1 cellular context compared by ENCODE assay signal in the genomic region with DNA sequence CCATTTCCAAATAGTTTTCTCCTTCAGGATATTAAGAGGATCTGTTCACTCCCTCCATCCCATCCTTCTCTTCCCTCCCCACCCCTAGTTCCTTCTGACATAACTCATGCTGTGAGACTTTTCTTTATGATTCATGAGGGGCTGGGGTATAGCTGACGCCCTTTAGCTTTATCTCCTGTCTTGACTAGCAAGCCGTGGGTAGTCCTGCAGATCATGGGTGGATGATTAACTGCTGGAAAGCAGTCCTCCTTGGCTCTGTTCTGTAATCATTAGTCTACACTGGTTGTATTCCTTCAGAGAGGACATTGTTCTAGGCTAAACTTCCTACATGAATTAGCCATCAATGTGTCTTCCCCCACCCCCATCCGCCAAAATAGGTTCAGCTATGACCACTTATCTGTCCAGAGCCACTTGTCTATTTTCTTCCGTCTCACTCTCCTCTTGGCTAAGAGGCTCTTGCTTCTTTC.
A peak's percentile ranks its signal among the peaks of the same experiment; 100 is the strongest.
TF ChIP-seq lines count a peak whose summit lies in the region.

No MANE protein-coding gene starts in this region.

TF ChIP-seq in K562, 482 proteins besides CTCF, POLR2A, EP300 and RAD21 (continued from another document and continues in another):
- TF ChIP-seq, protein P1, sequence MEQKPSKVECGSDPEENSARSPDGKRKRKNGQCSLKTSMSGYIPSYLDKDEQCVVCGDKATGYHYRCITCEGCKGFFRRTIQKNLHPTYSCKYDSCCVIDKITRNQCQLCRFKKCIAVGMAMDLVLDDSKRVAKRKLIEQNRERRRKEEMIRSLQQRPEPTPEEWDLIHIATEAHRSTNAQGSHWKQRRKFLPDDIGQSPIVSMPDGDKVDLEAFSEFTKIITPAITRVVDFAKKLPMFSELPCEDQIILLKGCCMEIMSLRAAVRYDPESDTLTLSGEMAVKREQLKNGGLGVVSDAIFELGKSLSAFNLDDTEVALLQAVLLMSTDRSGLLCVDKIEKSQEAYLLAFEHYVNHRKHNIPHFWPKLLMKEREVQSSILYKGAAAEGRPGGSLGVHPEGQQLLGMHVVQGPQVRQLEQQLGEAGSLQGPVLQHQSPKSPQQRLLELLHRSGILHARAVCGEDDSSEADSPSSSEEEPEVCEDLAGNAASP (IDR thresholded peaks at IDR 0.05), result no peak
- TF ChIP-seq ZNF76 (CRISPR knock-in tag; IDR thresholded peaks at IDR 0.05; ENCODE audit: borderline replicate concordance) (no peak), ZNF408 (CRISPR knock-in tag; IDR thresholded peaks at IDR 0.05; ENCODE audit: low read depth) (no peak), ZNF217 (CRISPR knock-in tag; IDR thresholded peaks at IDR 0.05) (no peak), NFE2L1 (tag; IDR thresholded peaks at IDR 0.05; ENCODE audit: borderline replicate concordance, low read depth) (no peak), POLR2H (tag; IDR thresholded peaks at IDR 0.05; ENCODE audit: low read depth) (no peak), ZKSCAN1 (IDR thresholded peaks at IDR 0.05; ENCODE audit: low read depth, low read length) (0 out of 2 replicates have a peak, but pooled peaks have one; percentile 33), BRD4 (IDR thresholded peaks at IDR 0.05) (no peak), RBM15 (IDR thresholded peaks at IDR 0.05; ENCODE audit: insufficient read depth, low read length) (no peak), PHF21A (IDR thresholded peaks at IDR 0.05; ENCODE audit: borderline replicate concordance, low read depth) (no peak), MTA3 (IDR thresholded peaks at IDR 0.05; ENCODE audit: borderline replicate concordance) (peak; percentile 36; the same call in 1 of the 2 replicates), ZSCAN32 (CRISPR knock-in tag; IDR thresholded peaks at IDR 0.05) (peak; percentile 42; the same call in 1 of the 2 replicates), SNRNP70 (optimal IDR thresholded peaks at IDR 0.05; ENCODE audit: low read depth, low read length) (no peak), NEUROD1 (IDR thresholded peaks at IDR 0.05; ENCODE audit: borderline replicate concordance, low read depth, low read length, partially characterized antibody) (peak; percentile 33), RBM34 (IDR thresholded peaks at IDR 0.05; ENCODE audit: borderline replicate concordance, insufficient read depth, low read length) (no peak), MAFF (IDR thresholded peaks at IDR 0.05; ENCODE audit: low read length) (no peak), ESRRA (IDR thresholded peaks at IDR 0.05; ENCODE audit: borderline replicate concordance, low read depth) (no peak), ERF (CRISPR knock-in tag; IDR thresholded peaks at IDR 0.05) (no peak), SMARCA4 (IDR thresholded peaks at IDR 0.05) (peak; percentile 71; the same call in 1 of the 2 replicates), NCOA4 (IDR thresholded peaks at IDR 0.05; ENCODE audit: partially characterized antibody) (no peak), TBL1XR1 (IDR thresholded peaks at IDR 0.05; ENCODE audit: low read length in 2 of 2) (peak; percentile 66 to 80; a peak in 3 of 4 replicates), ESRRB (CRISPR knock-in tag; IDR thresholded peaks at IDR 0.05; ENCODE audit: borderline replicate concordance) (no peak), MCM2 (IDR thresholded peaks at IDR 0.05; ENCODE audit: low read depth) (no peak), PHB (CRISPR knock-in tag; IDR thresholded peaks at IDR 0.05) (no peak), HOXB6 (CRISPR knock-in tag; IDR thresholded peaks at IDR 0.05; ENCODE audit: borderline replicate concordance) (no peak), NELFE (IDR thresholded peaks at IDR 0.05; ENCODE audit: insufficient read depth, insufficient read length) (no peak), RBM14 (IDR thresholded peaks at IDR 0.05; ENCODE audit: borderline replicate concordance, insufficient read depth, low read depth, low read length) (no peak), MAFG (tag; conservative IDR thresholded peaks at IDR 0.05) (no peak), GABPB1 (CRISPR knock-in tag; IDR thresholded peaks at IDR 0.05) (no peak), SMARCE1 (IDR thresholded peaks at IDR 0.05) (peak; percentile 61), NONO (IDR thresholded peaks at IDR 0.05; ENCODE audit: low read depth in 2 of 2, low read length in 1 of 2) (no peak), ZNF699 (CRISPR knock-in tag; IDR thresholded peaks at IDR 0.05; ENCODE audit: insufficient replicate concordance) (no peak), YY1 (IDR thresholded peaks at IDR 0.05; ENCODE audit: borderline replicate concordance in 1 of 3, control insufficient read depth in 1 of 3, extremely low read depth in 1 of 3, insufficient read depth in 3 of 3, insufficient read length in 1 of 3, insufficient replicate concordance in 2 of 3, low read depth in 1 of 3, low read length in 2 of 3) (peak in 1 of 3 experiments; percentile 3), CCAR2 (IDR thresholded peaks at IDR 0.05; ENCODE audit: low read depth, low read length) (no peak), ZNF133 (CRISPR knock-in tag; IDR thresholded peaks at IDR 0.05) (no peak), PRPF4 (IDR thresholded peaks at IDR 0.05; ENCODE audit: insufficient read depth, low read depth, low read length, poor library complexity, severe bottlenecking) (no peak), RFX7 (CRISPR knock-in tag; IDR thresholded peaks at IDR 0.05) (no peak), NCOA6 (IDR thresholded peaks at IDR 0.05) (no peak), GABPB2 (CRISPR knock-in tag; conservative IDR thresholded peaks at IDR 0.05) (no peak), EGR1 (conservative IDR thresholded peaks at IDR 0.05) (peak; percentile 83), GTF2F1 (IDR thresholded peaks at IDR 0.05; ENCODE audit: low read depth, low read length) (no peak), ZNF212 (CRISPR knock-in tag; IDR thresholded peaks at IDR 0.05) (no peak)
- TF ChIP-seq, protein P2, sequence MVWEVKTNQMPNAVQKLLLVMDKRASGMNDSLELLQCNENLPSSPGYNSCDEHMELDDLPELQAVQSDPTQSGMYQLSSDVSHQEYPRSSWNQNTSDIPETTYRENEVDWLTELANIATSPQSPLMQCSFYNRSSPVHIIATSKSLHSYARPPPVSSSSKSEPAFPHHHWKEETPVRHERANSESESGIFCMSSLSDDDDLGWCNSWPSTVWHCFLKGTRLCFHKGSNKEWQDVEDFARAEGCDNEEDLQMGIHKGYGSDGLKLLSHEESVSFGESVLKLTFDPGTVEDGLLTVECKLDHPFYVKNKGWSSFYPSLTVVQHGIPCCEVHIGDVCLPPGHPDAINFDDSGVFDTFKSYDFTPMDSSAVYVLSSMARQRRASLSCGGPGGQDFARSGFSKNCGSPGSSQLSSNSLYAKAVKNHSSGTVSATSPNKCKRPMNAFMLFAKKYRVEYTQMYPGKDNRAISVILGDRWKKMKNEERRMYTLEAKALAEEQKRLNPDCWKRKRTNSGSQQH (CRISPR knock-in tag; IDR thresholded peaks at IDR 0.05), result no peak
- TF ChIP-seq, protein P3, sequence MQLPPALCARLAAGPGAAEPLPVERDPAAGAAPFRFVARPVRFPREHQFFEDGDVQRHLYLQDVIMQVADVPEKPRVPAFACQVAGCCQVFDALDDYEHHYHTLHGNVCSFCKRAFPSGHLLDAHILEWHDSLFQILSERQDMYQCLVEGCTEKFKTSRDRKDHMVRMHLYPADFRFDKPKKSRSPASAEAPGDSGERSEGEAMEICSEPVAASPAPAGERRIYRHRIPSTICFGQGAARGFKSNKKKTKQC (CRISPR knock-in tag; IDR thresholded peaks at IDR 0.05), result no peak
- TF ChIP-seq, protein P4, sequence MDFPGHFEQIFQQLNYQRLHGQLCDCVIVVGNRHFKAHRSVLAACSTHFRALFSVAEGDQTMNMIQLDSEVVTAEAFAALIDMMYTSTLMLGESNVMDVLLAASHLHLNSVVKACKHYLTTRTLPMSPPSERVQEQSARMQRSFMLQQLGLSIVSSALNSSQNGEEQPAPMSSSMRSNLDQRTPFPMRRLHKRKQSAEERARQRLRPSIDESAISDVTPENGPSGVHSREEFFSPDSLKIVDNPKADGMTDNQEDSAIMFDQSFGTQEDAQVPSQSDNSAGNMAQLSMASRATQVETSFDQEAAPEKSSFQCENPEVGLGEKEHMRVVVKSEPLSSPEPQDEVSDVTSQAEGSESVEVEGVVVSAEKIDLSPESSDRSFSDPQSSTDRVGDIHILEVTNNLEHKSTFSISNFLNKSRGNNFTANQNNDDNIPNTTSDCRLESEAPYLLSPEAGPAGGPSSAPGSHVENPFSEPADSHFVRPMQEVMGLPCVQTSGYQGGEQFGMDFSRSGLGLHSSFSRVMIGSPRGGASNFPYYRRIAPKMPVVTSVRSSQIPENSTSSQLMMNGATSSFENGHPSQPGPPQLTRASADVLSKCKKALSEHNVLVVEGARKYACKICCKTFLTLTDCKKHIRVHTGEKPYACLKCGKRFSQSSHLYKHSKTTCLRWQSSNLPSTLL (IDR thresholded peaks at IDR 0.05), result no peak
- TF ChIP-seq, protein P5, sequence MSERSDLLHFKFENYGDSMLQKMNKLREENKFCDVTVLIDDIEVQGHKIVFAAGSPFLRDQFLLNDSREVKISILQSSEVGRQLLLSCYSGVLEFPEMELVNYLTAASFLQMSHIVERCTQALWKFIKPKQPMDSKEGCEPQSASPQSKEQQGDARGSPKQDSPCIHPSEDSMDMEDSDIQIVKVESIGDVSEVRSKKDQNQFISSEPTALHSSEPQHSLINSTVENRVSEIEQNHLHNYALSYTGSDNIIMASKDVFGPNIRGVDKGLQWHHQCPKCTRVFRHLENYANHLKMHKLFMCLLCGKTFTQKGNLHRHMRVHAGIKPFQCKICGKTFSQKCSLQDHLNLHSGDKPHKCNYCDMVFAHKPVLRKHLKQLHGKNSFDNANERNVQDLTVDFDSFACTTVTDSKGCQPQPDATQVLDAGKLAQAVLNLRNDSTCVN (CRISPR knock-in tag; IDR thresholded peaks at IDR 0.05), result no peak
- TF ChIP-seq, protein P6, sequence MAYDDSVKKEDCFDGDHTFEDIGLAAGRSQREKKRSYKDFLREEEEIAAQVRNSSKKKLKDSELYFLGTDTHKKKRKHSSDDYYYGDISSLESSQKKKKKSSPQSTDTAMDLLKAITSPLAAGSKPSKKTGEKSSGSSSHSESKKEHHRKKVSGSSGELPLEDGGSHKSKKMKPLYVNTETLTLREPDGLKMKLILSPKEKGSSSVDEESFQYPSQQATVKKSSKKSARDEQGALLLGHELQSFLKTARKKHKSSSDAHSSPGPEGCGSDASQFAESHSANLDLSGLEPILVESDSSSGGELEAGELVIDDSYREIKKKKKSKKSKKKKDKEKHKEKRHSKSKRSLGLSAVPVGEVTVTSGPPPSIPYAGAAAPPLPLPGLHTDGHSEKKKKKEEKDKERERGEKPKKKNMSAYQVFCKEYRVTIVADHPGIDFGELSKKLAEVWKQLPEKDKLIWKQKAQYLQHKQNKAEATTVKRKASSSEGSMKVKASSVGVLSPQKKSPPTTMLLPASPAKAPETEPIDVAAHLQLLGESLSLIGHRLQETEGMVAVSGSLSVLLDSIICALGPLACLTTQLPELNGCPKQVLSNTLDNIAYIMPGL (CRISPR knock-in tag; IDR thresholded peaks at IDR 0.05), result no peak
- TF ChIP-seq, protein P7, sequence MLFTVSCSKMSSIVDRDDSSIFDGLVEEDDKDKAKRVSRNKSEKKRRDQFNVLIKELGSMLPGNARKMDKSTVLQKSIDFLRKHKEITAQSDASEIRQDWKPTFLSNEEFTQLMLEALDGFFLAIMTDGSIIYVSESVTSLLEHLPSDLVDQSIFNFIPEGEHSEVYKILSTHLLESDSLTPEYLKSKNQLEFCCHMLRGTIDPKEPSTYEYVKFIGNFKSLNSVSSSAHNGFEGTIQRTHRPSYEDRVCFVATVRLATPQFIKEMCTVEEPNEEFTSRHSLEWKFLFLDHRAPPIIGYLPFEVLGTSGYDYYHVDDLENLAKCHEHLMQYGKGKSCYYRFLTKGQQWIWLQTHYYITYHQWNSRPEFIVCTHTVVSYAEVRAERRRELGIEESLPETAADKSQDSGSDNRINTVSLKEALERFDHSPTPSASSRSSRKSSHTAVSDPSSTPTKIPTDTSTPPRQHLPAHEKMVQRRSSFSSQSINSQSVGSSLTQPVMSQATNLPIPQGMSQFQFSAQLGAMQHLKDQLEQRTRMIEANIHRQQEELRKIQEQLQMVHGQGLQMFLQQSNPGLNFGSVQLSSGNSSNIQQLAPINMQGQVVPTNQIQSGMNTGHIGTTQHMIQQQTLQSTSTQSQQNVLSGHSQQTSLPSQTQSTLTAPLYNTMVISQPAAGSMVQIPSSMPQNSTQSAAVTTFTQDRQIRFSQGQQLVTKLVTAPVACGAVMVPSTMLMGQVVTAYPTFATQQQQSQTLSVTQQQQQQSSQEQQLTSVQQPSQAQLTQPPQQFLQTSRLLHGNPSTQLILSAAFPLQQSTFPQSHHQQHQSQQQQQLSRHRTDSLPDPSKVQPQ (CRISPR knock-in tag; IDR thresholded peaks at IDR 0.05; ENCODE audit: borderline replicate concordance), result no peak
- TF ChIP-seq, protein P8, sequence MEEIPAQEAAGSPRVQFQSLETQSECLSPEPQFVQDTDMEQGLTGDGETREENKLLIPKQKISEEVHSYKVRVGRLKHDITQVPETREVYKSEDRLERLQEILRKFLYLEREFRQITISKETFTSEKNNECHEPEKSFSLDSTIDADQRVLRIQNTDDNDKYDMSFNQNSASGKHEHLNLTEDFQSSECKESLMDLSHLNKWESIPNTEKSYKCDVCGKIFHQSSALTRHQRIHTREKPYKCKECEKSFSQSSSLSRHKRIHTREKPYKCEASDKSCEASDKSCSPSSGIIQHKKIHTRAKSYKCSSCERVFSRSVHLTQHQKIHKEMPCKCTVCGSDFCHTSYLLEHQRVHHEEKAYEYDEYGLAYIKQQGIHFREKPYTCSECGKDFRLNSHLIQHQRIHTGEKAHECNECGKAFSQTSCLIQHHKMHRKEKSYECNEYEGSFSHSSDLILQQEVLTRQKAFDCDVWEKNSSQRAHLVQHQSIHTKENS (CRISPR knock-in tag; IDR thresholded peaks at IDR 0.05), result no peak
- TF ChIP-seq, protein P9, sequence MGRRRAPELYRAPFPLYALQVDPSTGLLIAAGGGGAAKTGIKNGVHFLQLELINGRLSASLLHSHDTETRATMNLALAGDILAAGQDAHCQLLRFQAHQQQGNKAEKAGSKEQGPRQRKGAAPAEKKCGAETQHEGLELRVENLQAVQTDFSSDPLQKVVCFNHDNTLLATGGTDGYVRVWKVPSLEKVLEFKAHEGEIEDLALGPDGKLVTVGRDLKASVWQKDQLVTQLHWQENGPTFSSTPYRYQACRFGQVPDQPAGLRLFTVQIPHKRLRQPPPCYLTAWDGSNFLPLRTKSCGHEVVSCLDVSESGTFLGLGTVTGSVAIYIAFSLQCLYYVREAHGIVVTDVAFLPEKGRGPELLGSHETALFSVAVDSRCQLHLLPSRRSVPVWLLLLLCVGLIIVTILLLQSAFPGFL (CRISPR knock-in tag; IDR thresholded peaks at IDR 0.05), result no peak
- TF ChIP-seq, protein P10, sequence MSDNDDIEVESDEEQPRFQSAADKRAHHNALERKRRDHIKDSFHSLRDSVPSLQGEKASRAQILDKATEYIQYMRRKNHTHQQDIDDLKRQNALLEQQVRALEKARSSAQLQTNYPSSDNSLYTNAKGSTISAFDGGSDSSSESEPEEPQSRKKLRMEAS (CRISPR knock-in tag; IDR thresholded peaks at IDR 0.05), result no peak
- TF ChIP-seq, protein P11, sequence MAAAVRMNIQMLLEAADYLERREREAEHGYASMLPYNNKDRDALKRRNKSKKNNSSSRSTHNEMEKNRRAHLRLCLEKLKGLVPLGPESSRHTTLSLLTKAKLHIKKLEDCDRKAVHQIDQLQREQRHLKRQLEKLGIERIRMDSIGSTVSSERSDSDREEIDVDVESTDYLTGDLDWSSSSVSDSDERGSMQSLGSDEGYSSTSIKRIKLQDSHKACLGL (CRISPR knock-in tag; IDR thresholded peaks at IDR 0.05; ENCODE audit: borderline replicate concordance, poor library complexity, severe bottlenecking), result no peak
- TF ChIP-seq, protein P12, sequence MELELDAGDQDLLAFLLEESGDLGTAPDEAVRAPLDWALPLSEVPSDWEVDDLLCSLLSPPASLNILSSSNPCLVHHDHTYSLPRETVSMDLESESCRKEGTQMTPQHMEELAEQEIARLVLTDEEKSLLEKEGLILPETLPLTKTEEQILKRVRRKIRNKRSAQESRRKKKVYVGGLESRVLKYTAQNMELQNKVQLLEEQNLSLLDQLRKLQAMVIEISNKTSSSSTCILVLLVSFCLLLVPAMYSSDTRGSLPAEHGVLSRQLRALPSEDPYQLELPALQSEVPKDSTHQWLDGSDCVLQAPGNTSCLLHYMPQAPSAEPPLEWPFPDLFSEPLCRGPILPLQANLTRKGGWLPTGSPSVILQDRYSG (tag; conservative IDR thresholded peaks at IDR 0.05; ENCODE audit: low read depth), result no peak
